24 cellular contexts compared by ENCODE assay signal in the genomic region with DNA sequence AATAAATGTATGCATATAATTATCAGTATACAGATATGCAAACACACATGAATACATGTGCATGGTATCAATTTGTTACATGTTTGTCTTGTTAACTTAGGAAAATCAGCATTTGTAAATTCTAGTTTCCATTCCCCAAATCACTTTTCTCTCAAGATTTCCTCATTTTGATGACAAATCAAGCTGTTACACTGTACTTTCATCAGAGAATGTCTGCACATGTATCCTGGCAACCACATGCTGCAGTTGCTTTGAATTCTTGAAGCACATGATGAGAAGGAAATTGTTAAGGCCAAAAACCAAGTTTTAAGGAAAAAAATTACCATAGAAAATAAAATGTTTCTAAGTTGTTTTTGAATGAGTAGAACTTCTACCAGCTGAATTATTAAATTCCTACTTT.
DNase-seq lines count a peak whose midpoint lies in the region; TF ChIP-seq lines count a peak whose summit lies in the region.
"Had no signal": no experiment of that assay in that cellular context is flagged by ENCODE, and none has a peak within 500 bp of the region (broad histone marks: within the 10 kb centered on the region; RNA-seq: fewer than 3 reads in every experiment).

No MANE protein-coding gene starts in this region.

- H3K9ac ChIP-seq in adipocyte (ENCODE audit: low read length): no peak overlapping the region

- no peaks in the 10 kb centered on the region for H3K27me3 ChIP-seq in adipocyte (replicated peaks; ENCODE audit: control insufficient read depth, insufficient read depth, low read length)
- H3K27me3 ChIP-seq in HAP-1 (ENCODE audit: low read depth): no peaks in the 10 kb centered on the region
- H3K27me3 ChIP-seq: dorsolateral prefrontal cortex, right atrium auricular region had no signal

- in situ Hi-C loops in HAP-1 (cut with MboI; ENCODE audit: low sequenced_read_pairs): no loop called here

- H3K9me3 ChIP-seq in adipocyte (ENCODE audit: control insufficient read depth, low read length) (no peaks in the 10 kb centered on the region), HAP-1 (no peaks in the 10 kb centered on the region)
- H3K9me3 ChIP-seq: right atrium auricular region had no signal

- DNase-seq in HCEC 1CT (peak; percentile 43), adipocyte (ENCODE audit: low read depth) (peak; percentile 91), fibroblast of mammary gland (ENCODE audit: low read depth) (peak; percentile 73), skeletal muscle cell (ENCODE audit: low read depth) (peak; percentile 49), mucosa of gallbladder (ENCODE audit: low spot score) (no peak), HAP-1 (ENCODE audit: low spot score in 2 of 2) (no peak)
- no peak for DNase-seq in activated effector memory CD4-positive, alpha-beta T cell treated with Interleukin-2 at 50 U/mL for 16 hours
- DNase-seq: activated CD4-positive, alpha-beta T cell treated with anti-CD3 and anti-CD28 coated beads for 48 hours; activated naive CD4-positive, alpha-beta T cell treated with anti-CD3 and anti-CD28 coated beads, Interleukin-2, amount 10 ng/mL, durations not matched to agents 7 days and 5 days; CD8-positive, alpha-beta T cell; central memory CD4-positive, alpha-beta T cell; DMS 273 treated with DMSO at 0.1 percent for 48 hours; dorsolateral prefrontal cortex; KBM-7; natural killer cell; NCI-H187; NCI-H2171 treated with DMSO at 0.1 percent for 48 hours; NCI-H526; RPMI8226; stimulated activated CD4-positive, alpha-beta T cell treated with anti-CD3 and anti-CD28 coated beads, Interleukin-12 subunit alpha, Interleukin-12 subunit beta, amount 100 ng/mL, for 4 hours; stimulated activated CD4-positive, alpha-beta T cell treated with anti-CD3 and anti-CD28 coated beads, Interleukin-4, amount 100 ng/mL, for 24 hours; stimulated activated naive B cell treated with anti-CD40 and anti-IgM and Interleukin-4, amounts not matched to agents 10 μg/mL and 1 μg/mL and 100 μg/mL, for 72 hours; T-helper 17 cell had no signal

- H3K4me3 ChIP-seq in adipocyte (ENCODE audit: low read length) (no peak overlapping the region), fibroblast of mammary gland (ENCODE audit: control insufficient read depth, low read depth, low read length) (no peak overlapping the region), skeletal muscle cell (ENCODE audit: low read depth, low read length) (no peak overlapping the region), HAP-1 (no peak overlapping the region)
- H3K4me3 ChIP-seq: dorsolateral prefrontal cortex, right atrium auricular region had no signal

- H3K4me1 ChIP-seq in adipocyte (ENCODE audit: control insufficient read depth, insufficient read depth, low read length) (peaks cover 10% of the 10 kb centered on the region), HAP-1 (no peaks in the 10 kb centered on the region)
- H3K4me1 ChIP-seq: right atrium auricular region had no signal

- no peak for TF ChIP-seq CTCF in fibroblast of mammary gland (conservative IDR thresholded peaks at IDR 0.05; ENCODE audit: control insufficient read depth, insufficient read depth, low read depth, low read length)

- H3K36me3 ChIP-seq in adipocyte (ENCODE audit: control insufficient read depth, insufficient read depth, low read length, severe bottlenecking): no peaks in the 10 kb centered on the region
- H3K36me3 ChIP-seq in HAP-1 (replicated peaks): no peaks in the 10 kb centered on the region
- H3K36me3 ChIP-seq: right atrium auricular region had no signal

Comparison
In these comparisons a context has a peak if more than half of its experiments do, and no peak if none do; other contexts are left out.
1. DNase-seq: peak in HCEC 1CT (single experiment), adipocyte (single experiment), fibroblast of mammary gland (single experiment) and skeletal muscle cell (single experiment); none in mucosa of gallbladder (single experiment), activated effector memory CD4-positive, alpha-beta T cell treated with Interleukin-2 at 50 U/mL for 16 hours (single experiment) and HAP-1 (0 of 2).